ENCODE assay signal across 1 cellular context in the genomic region with DNA sequence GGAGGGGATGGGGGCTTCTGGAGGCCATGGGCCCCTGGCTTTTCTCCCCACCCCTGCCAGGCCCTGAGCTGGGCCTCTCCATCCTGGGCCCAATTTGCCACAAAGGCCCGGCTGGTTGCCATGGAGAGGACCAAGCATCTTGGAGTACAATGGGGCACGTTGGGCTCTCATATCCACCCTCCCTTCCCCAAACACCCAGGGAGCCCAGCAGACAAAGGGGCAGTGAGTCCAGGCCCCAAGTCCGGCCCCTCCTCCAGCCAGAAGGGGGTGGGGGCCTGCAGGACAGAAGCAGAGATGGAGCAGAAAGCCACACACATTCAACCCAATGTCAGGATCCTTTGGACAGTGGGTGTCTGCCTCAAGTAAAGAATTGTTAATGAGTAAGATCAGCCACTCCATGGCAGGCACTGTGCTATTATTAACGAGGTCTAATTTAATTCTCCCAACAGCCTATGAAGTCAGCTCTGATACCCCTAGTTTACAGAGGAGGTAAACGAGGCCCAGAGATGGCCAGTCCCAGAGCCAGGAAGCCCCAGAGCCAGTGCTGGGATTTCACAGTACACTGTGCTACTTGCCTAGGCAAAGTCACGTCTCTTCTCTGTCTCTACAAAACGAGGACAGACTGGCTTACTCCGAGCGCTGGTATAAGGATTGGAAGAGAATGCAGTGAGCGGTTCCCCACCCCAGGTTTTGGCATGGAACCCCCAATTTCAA.
TF ChIP-seq lines count a peak whose summit lies in the region.

No MANE protein-coding gene starts in this region.

TF ChIP-seq in SK-N-SH, 30 proteins besides CTCF, POLR2A, EP300 and RAD21 (continued from another document):
- TF ChIP-seq, protein P1, sequence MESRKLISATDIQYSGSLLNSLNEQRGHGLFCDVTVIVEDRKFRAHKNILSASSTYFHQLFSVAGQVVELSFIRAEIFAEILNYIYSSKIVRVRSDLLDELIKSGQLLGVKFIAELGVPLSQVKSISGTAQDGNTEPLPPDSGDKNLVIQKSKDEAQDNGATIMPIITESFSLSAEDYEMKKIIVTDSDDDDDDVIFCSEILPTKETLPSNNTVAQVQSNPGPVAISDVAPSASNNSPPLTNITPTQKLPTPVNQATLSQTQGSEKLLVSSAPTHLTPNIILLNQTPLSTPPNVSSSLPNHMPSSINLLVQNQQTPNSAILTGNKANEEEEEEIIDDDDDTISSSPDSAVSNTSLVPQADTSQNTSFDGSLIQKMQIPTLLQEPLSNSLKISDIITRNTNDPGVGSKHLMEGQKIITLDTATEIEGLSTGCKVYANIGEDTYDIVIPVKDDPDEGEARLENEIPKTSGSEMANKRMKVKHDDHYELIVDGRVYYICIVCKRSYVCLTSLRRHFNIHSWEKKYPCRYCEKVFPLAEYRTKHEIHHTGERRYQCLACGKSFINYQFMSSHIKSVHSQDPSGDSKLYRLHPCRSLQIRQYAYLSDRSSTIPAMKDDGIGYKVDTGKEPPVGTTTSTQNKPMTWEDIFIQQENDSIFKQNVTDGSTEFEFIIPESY (IDR thresholded peaks at IDR 0.05; ENCODE audit: borderline replicate concordance, low read depth): no peak
- TF ChIP-seq YY1 (IDR thresholded peaks at IDR 0.05; ENCODE audit: low read depth) (no peak), NFIC (IDR thresholded peaks at IDR 0.05; ENCODE audit: borderline replicate concordance) (no peak), FOXM1 (IDR thresholded peaks at IDR 0.05; ENCODE audit: low read depth) (no peak), NRF1 (IDR thresholded peaks at IDR 0.05; ENCODE audit: low read depth, low read length) (no peak), CHD2 (IDR thresholded peaks at IDR 0.05; ENCODE audit: low read length, partially characterized antibody) (no peak)
- TF ChIP-seq, protein P2, sequence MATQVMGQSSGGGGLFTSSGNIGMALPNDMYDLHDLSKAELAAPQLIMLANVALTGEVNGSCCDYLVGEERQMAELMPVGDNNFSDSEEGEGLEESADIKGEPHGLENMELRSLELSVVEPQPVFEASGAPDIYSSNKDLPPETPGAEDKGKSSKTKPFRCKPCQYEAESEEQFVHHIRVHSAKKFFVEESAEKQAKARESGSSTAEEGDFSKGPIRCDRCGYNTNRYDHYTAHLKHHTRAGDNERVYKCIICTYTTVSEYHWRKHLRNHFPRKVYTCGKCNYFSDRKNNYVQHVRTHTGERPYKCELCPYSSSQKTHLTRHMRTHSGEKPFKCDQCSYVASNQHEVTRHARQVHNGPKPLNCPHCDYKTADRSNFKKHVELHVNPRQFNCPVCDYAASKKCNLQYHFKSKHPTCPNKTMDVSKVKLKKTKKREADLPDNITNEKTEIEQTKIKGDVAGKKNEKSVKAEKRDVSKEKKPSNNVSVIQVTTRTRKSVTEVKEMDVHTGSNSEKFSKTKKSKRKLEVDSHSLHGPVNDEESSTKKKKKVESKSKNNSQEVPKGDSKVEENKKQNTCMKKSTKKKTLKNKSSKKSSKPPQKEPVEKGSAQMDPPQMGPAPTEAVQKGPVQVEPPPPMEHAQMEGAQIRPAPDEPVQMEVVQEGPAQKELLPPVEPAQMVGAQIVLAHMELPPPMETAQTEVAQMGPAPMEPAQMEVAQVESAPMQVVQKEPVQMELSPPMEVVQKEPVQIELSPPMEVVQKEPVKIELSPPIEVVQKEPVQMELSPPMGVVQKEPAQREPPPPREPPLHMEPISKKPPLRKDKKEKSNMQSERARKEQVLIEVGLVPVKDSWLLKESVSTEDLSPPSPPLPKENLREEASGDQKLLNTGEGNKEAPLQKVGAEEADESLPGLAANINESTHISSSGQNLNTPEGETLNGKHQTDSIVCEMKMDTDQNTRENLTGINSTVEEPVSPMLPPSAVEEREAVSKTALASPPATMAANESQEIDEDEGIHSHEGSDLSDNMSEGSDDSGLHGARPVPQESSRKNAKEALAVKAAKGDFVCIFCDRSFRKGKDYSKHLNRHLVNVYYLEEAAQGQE (IDR thresholded peaks at IDR 0.05; ENCODE audit: low read depth, low read length): no peak
